In the genomic region with DNA sequence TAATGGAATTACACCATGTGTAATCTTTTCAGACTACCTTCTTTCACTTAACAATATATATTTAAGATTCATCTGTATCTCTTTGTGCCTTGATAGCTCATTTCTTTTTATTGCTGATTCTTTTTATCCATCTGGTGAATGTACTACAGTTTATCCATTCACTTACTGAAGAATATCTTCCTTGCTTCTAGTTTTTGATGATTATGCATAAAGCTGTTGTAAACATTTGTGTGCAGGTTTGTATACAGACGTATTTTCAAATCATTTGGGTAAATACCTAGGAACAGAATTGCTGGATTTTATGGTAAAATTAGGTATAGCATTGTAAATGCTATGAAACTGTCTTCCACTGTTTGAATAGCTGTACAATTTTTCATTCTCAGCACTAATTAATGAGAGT, we compare ENCODE assay signal across 4 cellular contexts.
A peak's percentile ranks its signal among the peaks of the same experiment; 100 is the strongest.
TF ChIP-seq lines count a peak whose summit lies in the region.

No MANE protein-coding gene starts in this region.

TF ChIP-seq in HepG2, 621 proteins besides CTCF, POLR2A, EP300 and RAD21:
- TF ChIP-seq MAFK (conservative IDR thresholded peaks at IDR 0.05 in 1 of 2, IDR thresholded peaks at IDR 0.05 in 1 of 2; ENCODE audit: low read length in 2 of 2) (peak; percentile 88 to 89), ZFAT (CRISPR knock-in tag; conservative IDR thresholded peaks at IDR 0.05) (no peak), MAFF (IDR thresholded peaks at IDR 0.05; ENCODE audit: low read depth, low read length) (peak; percentile 80)
TF ChIP-seq in HepG2: peak in this region for 2.

TF ChIP-seq in A549, 52 proteins besides CTCF, POLR2A, EP300 and RAD21:
- TF ChIP-seq MAFK (IDR thresholded peaks at IDR 0.05; ENCODE audit: partially characterized antibody) (peak; percentile 68), HOXA7 (CRISPR knock-in tag; IDR thresholded peaks at IDR 0.05) (no peak), NR3C1 (IDR thresholded peaks at IDR 0.05) (no peak)

TF ChIP-seq in IMR-90, 13 proteins besides CTCF, POLR2A, EP300 and RAD21:
- TF ChIP-seq MAFK (IDR thresholded peaks at IDR 0.05; ENCODE audit: low read depth, low read length) (peak; percentile 39; the same call in 1 of the 2 replicates), RFX5 (IDR thresholded peaks at IDR 0.05; ENCODE audit: low read depth, low read length) (no peak)
TF ChIP-seq in IMR-90: peak in this region for 1.

TF ChIP-seq in K562, 482 proteins besides CTCF, POLR2A, EP300 and RAD21:
- TF ChIP-seq FOXK1 (CRISPR knock-in tag; IDR thresholded peaks at IDR 0.05; ENCODE audit: borderline replicate concordance), result no peak
- no peak for TF ChIP-seq DIDO1 (tag; IDR thresholded peaks at IDR 0.05; ENCODE audit: low read depth)
- peak; percentile 66 for TF ChIP-seq ZNF316 (IDR thresholded peaks at IDR 0.05)
- TF ChIP-seq ZNF583 (CRISPR knock-in tag; IDR thresholded peaks at IDR 0.05), result no peak
- no peak for TF ChIP-seq TGIF2 (CRISPR knock-in tag; IDR thresholded peaks at IDR 0.05)
- peak; percentile 49 for TF ChIP-seq C11orf30 (IDR thresholded peaks at IDR 0.05; ENCODE audit: low read depth)
- TF ChIP-seq TRIM24 (IDR thresholded peaks at IDR 0.05), result no peak
- no peak for TF ChIP-seq ZNF561 (CRISPR knock-in tag; conservative IDR thresholded peaks at IDR 0.05)
- no peak for TF ChIP-seq ZNF431 (CRISPR knock-in tag; IDR thresholded peaks at IDR 0.05)
- TF ChIP-seq, protein P1, sequence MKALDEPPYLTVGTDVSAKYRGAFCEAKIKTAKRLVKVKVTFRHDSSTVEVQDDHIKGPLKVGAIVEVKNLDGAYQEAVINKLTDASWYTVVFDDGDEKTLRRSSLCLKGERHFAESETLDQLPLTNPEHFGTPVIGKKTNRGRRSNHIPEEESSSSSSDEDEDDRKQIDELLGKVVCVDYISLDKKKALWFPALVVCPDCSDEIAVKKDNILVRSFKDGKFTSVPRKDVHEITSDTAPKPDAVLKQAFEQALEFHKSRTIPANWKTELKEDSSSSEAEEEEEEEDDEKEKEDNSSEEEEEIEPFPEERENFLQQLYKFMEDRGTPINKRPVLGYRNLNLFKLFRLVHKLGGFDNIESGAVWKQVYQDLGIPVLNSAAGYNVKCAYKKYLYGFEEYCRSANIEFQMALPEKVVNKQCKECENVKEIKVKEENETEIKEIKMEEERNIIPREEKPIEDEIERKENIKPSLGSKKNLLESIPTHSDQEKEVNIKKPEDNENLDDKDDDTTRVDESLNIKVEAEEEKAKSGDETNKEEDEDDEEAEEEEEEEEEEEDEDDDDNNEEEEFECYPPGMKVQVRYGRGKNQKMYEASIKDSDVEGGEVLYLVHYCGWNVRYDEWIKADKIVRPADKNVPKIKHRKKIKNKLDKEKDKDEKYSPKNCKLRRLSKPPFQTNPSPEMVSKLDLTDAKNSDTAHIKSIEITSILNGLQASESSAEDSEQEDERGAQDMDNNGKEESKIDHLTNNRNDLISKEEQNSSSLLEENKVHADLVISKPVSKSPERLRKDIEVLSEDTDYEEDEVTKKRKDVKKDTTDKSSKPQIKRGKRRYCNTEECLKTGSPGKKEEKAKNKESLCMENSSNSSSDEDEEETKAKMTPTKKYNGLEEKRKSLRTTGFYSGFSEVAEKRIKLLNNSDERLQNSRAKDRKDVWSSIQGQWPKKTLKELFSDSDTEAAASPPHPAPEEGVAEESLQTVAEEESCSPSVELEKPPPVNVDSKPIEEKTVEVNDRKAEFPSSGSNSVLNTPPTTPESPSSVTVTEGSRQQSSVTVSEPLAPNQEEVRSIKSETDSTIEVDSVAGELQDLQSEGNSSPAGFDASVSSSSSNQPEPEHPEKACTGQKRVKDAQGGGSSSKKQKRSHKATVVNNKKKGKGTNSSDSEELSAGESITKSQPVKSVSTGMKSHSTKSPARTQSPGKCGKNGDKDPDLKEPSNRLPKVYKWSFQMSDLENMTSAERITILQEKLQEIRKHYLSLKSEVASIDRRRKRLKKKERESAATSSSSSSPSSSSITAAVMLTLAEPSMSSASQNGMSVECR (CRISPR knock-in tag; IDR thresholded peaks at IDR 0.05), result no peak
TF ChIP-seq in K562: peak in this region for 2.
